ENCODE assay signal across 1 cellular context in the genomic region with DNA sequence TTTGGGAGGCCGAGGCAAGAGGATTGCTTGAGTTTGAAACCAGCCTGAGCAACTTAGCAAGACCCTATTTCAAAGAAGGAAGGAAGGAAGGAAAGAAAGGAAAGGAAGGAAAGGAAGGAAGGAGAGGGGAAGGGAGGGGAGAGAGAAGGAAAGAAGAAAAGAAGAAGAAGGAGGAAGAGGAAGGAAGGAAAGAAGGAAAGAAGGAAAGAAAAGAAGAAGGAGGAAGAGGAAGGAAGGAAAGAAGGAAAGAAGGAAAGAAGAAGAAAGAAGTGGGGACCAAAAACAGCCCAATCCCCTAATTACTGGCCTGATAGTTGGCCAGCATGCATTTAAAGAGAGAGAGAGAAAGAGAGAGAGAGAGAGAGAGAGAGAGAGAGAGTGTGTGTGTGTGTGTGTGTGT.
TF ChIP-seq lines count a peak whose summit lies in the region.

No MANE protein-coding gene starts in this region.

TF ChIP-seq in H1, 55 proteins besides CTCF, POLR2A, EP300 and RAD21 (continued from another document):
- TF ChIP-seq SAP30 (IDR thresholded peaks at IDR 0.05; ENCODE audit: insufficient read depth, insufficient replicate concordance, low read length) (no peak), RBBP5 (IDR thresholded peaks at IDR 0.05; ENCODE audit: borderline replicate concordance, low read depth, low read length) (no peak), BCL11A (IDR thresholded peaks at IDR 0.05; ENCODE audit: low read depth in 2 of 2, low read length in 2 of 2) (no peak), ZNF274 (IDR thresholded peaks at IDR 0.05; ENCODE audit: borderline replicate concordance, extremely low read depth, low read length) (no peak)
